ENCODE assay signal across 17 cellular contexts in genomic region chr16:30829130-30830071, GRCh38. TPM values are rescaled to one million over a fixed set of nuclear protein-coding genes. Genes with fewer than 3 reads are reported as not detected.
DNase-seq lines count a peak whose midpoint lies in the region; ATAC-seq and TF ChIP-seq lines count a peak whose summit lies in the region.
"Had no signal": no experiment of that assay in that cellular context is flagged by ENCODE, and none has a peak within 500 bp of the region (broad histone marks: within the 10 kb centered on the region; RNA-seq: fewer than 3 reads in every experiment).

No MANE protein-coding gene starts in this region.

- H3K4me1 Mint-ChIP-seq in central memory CD8-positive, alpha-beta T cell, result no peaks in the 10 kb centered on the region
- peaks cover 4% of the 10 kb centered on the region for H3K4me1 Mint-ChIP-seq in type B pancreatic cell (ENCODE audit: unreplicated experiment)
- H3K4me1 Mint-ChIP-seq: CD4-positive, alpha-beta memory T cell; stimulated activated naive B cell treated with anti-CD40 and anti-IgM and Interleukin-4, amounts not matched to agents 10 μg/mL and 1 μg/mL and 100 μg/mL, for 72 hours had no signal

- DNase-seq in Right ventricle myocardium inferior (ENCODE audit: missing footprints) (no peak), right cardiac atrium (no peak), lower lobe of right lung (peak; percentile 84), type B pancreatic cell (ENCODE audit: extremely low spot score, unreplicated experiment) (no peak), KG1 (lab: John Stamatoyannopoulos, UW) (no peak), NCI-H2107 treated with DMSO at 0.1 percent for 48 hours (lab: John Stamatoyannopoulos, UW; ENCODE audit: unreplicated experiment) (no peak), AG20443 (ENCODE audit: low spot score) (no peak)
- no peak for DNase-seq in central memory CD8-positive, alpha-beta T cell (ENCODE audit: low spot score in 2 of 2)
- DNase-seq: activated CD4-positive, alpha-beta T cell treated with anti-CD3 and anti-CD28 coated beads for 1 hour; CD4-positive, alpha-beta memory T cell; dorsolateral prefrontal cortex; esophagus squamous epithelium; Kasumi-1; NCI-H1436 treated with DMSO at 0.1 percent for 48 hours; ovary; spleen; stimulated activated naive B cell treated with anti-CD40 and anti-IgM and Interleukin-4, amounts not matched to agents 10 μg/mL and 1 μg/mL and 100 μg/mL, for 72 hours had no signal

- H3K4me1 ChIP-seq in right cardiac atrium (ENCODE audit: control insufficient read depth, insufficient read depth, low read length) (no peaks in the 10 kb centered on the region), lower lobe of right lung (no peaks in the 10 kb centered on the region)
- H3K4me1 ChIP-seq: spleen had no signal

- H3K27me3 ChIP-seq in right cardiac atrium (ENCODE audit: control insufficient read depth, insufficient read depth) (no peaks in the 10 kb centered on the region), lower lobe of right lung (ENCODE audit: low read depth) (no peaks in the 10 kb centered on the region)
- H3K27me3 ChIP-seq: dorsolateral prefrontal cortex, esophagus squamous epithelium, ovary, spleen had no signal

- H3K36me3 Mint-ChIP-seq in central memory CD8-positive, alpha-beta T cell (ENCODE audit: insufficient read depth), result no peaks in the 10 kb centered on the region
- no peaks in the 10 kb centered on the region for H3K36me3 Mint-ChIP-seq in type B pancreatic cell
- H3K36me3 Mint-ChIP-seq: CD4-positive, alpha-beta memory T cell; stimulated activated naive B cell treated with anti-CD40 and anti-IgM and Interleukin-4, amounts not matched to agents 10 μg/mL and 1 μg/mL and 100 μg/mL, for 72 hours had no signal

- H3K27me3 Mint-ChIP-seq in central memory CD8-positive, alpha-beta T cell, result peaks cover 30% of the 10 kb centered on the region
- H3K27me3 Mint-ChIP-seq in type B pancreatic cell, result peaks cover 4% of the 10 kb centered on the region

- H3K4me3 ChIP-seq in right cardiac atrium (ENCODE audit: low read length), result no peak overlapping the region
- no peak overlapping the region for H3K4me3 ChIP-seq in lower lobe of right lung
- H3K4me3 ChIP-seq: dorsolateral prefrontal cortex, esophagus squamous epithelium, ovary, spleen had no signal

- no peak overlapping the region for H3K4me3 Mint-ChIP-seq in central memory CD8-positive, alpha-beta T cell
- no peak overlapping the region for H3K4me3 Mint-ChIP-seq in type B pancreatic cell
- H3K4me3 Mint-ChIP-seq: CD4-positive, alpha-beta memory T cell; stimulated activated naive B cell treated with anti-CD40 and anti-IgM and Interleukin-4, amounts not matched to agents 10 μg/mL and 1 μg/mL and 100 μg/mL, for 72 hours had no signal

- intact Hi-C loops in Right ventricle myocardium inferior (cut with DNase I), result no loop called here
- intact Hi-C loops in right cardiac atrium (cut with DNase I), result loop anchor here in 1 of 4 donors (10.0 kb wide), 1 partner anchor 85 kb away; no protein-coding TSS in a partner anchor
- intact Hi-C loops in lower lobe of right lung (cut with DNase I), result no loop called here

- WGBS in right cardiac atrium, result 64% methylated on average over 15 of the region's 15 CpGs

- peak overlapping the region; percentile 5 for H3K27ac Mint-ChIP-seq in central memory CD8-positive, alpha-beta T cell (ENCODE audit: low read depth)
- H3K27ac Mint-ChIP-seq in type B pancreatic cell, result no peak overlapping the region
- H3K27ac Mint-ChIP-seq: CD4-positive, alpha-beta memory T cell; stimulated activated naive B cell treated with anti-CD40 and anti-IgM and Interleukin-4, amounts not matched to agents 10 μg/mL and 1 μg/mL and 100 μg/mL, for 72 hours had no signal

- H3K27ac ChIP-seq in right cardiac atrium (ENCODE audit: low read length) (no peak overlapping the region), lower lobe of right lung (peak overlapping the region; percentile 68)
- H3K27ac ChIP-seq: esophagus squamous epithelium, ovary, spleen had no signal

- H3K9me3 Mint-ChIP-seq in central memory CD8-positive, alpha-beta T cell, result no peaks in the 10 kb centered on the region
- no peaks in the 10 kb centered on the region for H3K9me3 Mint-ChIP-seq in type B pancreatic cell
- H3K9me3 Mint-ChIP-seq: CD4-positive, alpha-beta memory T cell; stimulated activated naive B cell treated with anti-CD40 and anti-IgM and Interleukin-4, amounts not matched to agents 10 μg/mL and 1 μg/mL and 100 μg/mL, for 72 hours had no signal

- no peak for TF ChIP-seq CTCF in lower lobe of right lung (IDR thresholded peaks at IDR 0.05)
- TF ChIP-seq CTCF in type B pancreatic cell (conservative IDR thresholded peaks at IDR 0.05), result peak; percentile 18

- H3K36me3 ChIP-seq in lower lobe of right lung, result no peaks in the 10 kb centered on the region
- H3K36me3 ChIP-seq: esophagus squamous epithelium, ovary had no signal

- H3K9me3 ChIP-seq in right cardiac atrium (ENCODE audit: control insufficient read depth, low read length), result no peaks in the 10 kb centered on the region
- H3K9me3 ChIP-seq in lower lobe of right lung, result no peaks in the 10 kb centered on the region
- H3K9me3 ChIP-seq: esophagus squamous epithelium, ovary, spleen had no signal

- peak; percentile 23 for ATAC-seq in Right ventricle myocardium inferior
- ATAC-seq in right cardiac atrium, result no peak
- ATAC-seq in central memory CD8-positive, alpha-beta T cell (replicated peaks; ENCODE audit: extremely low read depth, poor library complexity, severe bottlenecking), result no peak
- ATAC-seq in lower lobe of right lung, result peak; percentile 77 to 80
- ATAC-seq: stimulated activated naive B cell treated with anti-CD40 and anti-IgM and Interleukin-4, amounts not matched to agents 10 μg/mL and 1 μg/mL and 100 μg/mL, for 72 hours had no signal

RNA-seq across cellular contexts. Expression of gene ZNF629, which starts 42.4 kb away (rescaled TPM):
- 17.4 TPM for total RNA-seq in Right ventricle myocardium inferior
- total RNA-seq in right cardiac atrium, result 10 to 100 TPM; 22.9 to 25.1 (median 24.8) TPM
- 15.2 TPM for polyA plus RNA-seq in right cardiac atrium
- total RNA-seq in lower lobe of right lung, result 11.9 TPM
- total RNA-seq in type B pancreatic cell (ENCODE audit: low replicate concordance), result 26.9 and 35.5 TPM in 2 replicates

Comparison
In these comparisons a context has a peak if more than half of its experiments do, and no peak if none do; other contexts are left out.
1. ATAC-seq: peak in Right ventricle myocardium inferior (single experiment) and lower lobe of right lung (2 of 2); none in right cardiac atrium (0 of 2) and central memory CD8-positive, alpha-beta T cell (single experiment).